9 cellular contexts compared by ENCODE assay signal in genomic region chr12:46523863-46524770, GRCh38.
DNase-seq lines count a peak whose midpoint lies in the region; ATAC-seq, FAIRE-seq and TF ChIP-seq lines count a peak whose summit lies in the region.
"Had no signal": no experiment of that assay in that cellular context is flagged by ENCODE, and none has a peak within 500 bp of the region (broad histone marks: within the 10 kb centered on the region; RNA-seq: fewer than 3 reads in every experiment).

No MANE protein-coding gene starts in this region.

- no peak overlapping the region for H2AK5ac ChIP-seq in neuronal stem cell (ENCODE audit: low read depth, low read length)

- H3K79me1 ChIP-seq in neuronal stem cell (ENCODE audit: low read depth, low read length) = no peaks in the 10 kb centered on the region

- peaks cover 27% of the 10 kb centered on the region for H3K36me3 Mint-ChIP-seq in T-helper 1 cell treated with Interleukin-12 subunit alpha and Interleukin-12 subunit beta and Interleukin-4 antibody, amounts not matched to agents 30 μg/mL and 1 μg/mL, for 36 hours (ENCODE audit: low read depth)
- H3K36me3 Mint-ChIP-seq in central memory CD8-positive, alpha-beta T cell (ENCODE audit: insufficient read depth) = no peaks in the 10 kb centered on the region

- H3K9ac ChIP-seq in neuronal stem cell (ENCODE audit: low read depth, low read length, poor library complexity) = no peak overlapping the region

- H3K36me3 ChIP-seq in neuronal stem cell (replicated peaks in 1 of 2; ENCODE audit: control insufficient read depth in 2 of 2, insufficient read depth in 2 of 2, low read length in 2 of 2) (no peaks in the 10 kb centered on the region), prostate gland (no peaks in the 10 kb centered on the region)

- H3K14ac ChIP-seq in neuronal stem cell (ENCODE audit: low read length) = no peak overlapping the region

- H3K9me3 ChIP-seq in neuronal stem cell (replicated peaks in 1 of 2; ENCODE audit: control insufficient read depth in 2 of 2, insufficient read depth in 1 of 2, low read depth in 1 of 2, low read length in 2 of 2) (no peaks in the 10 kb centered on the region), prostate gland (no peaks in the 10 kb centered on the region)

- no peaks in the 10 kb centered on the region for H3K27me3 Mint-ChIP-seq in T-helper 1 cell treated with Interleukin-12 subunit alpha and Interleukin-12 subunit beta and Interleukin-4 antibody, amounts not matched to agents 30 μg/mL and 1 μg/mL, for 36 hours (ENCODE audit: low read depth)
- no peaks in the 10 kb centered on the region for H3K27me3 Mint-ChIP-seq in central memory CD8-positive, alpha-beta T cell

- H2BK120ac ChIP-seq in neuronal stem cell (ENCODE audit: low read depth, low read length) = no peak overlapping the region

- no peak overlapping the region for H3K4me2 ChIP-seq in neuronal stem cell (ENCODE audit: insufficient read depth, low read length, poor library complexity, severe bottlenecking)

- H3K9me3 Mint-ChIP-seq in T-helper 1 cell treated with Interleukin-12 subunit alpha and Interleukin-12 subunit beta and Interleukin-4 antibody, amounts not matched to agents 30 μg/mL and 1 μg/mL, for 36 hours = peaks cover 23% of the 10 kb centered on the region
- no peaks in the 10 kb centered on the region for H3K9me3 Mint-ChIP-seq in central memory CD8-positive, alpha-beta T cell

- ATAC-seq in GM18907 (IDR thresholded peaks at IDR 0.05; ENCODE audit: unreplicated experiment) (peak; percentile 68), HG03378 (IDR thresholded peaks at IDR 0.05; ENCODE audit: unreplicated experiment) (no peak)
- peak; percentile 43 for ATAC-seq in central memory CD8-positive, alpha-beta T cell (replicated peaks; ENCODE audit: extremely low read depth, poor library complexity, severe bottlenecking)

- H2AFZ ChIP-seq in neuronal stem cell (ENCODE audit: low read length) = peak overlapping the region; percentile 11

- H2BK15ac ChIP-seq in neuronal stem cell (ENCODE audit: low read length) = no peak overlapping the region

- H3K4me1 Mint-ChIP-seq in T-helper 1 cell treated with Interleukin-12 subunit alpha and Interleukin-12 subunit beta and Interleukin-4 antibody, amounts not matched to agents 30 μg/mL and 1 μg/mL, for 36 hours (ENCODE audit: low read depth) = peaks cover 48% of the 10 kb centered on the region
- H3K4me1 Mint-ChIP-seq in central memory CD8-positive, alpha-beta T cell = peaks cover 17% of the 10 kb centered on the region

- TF ChIP-seq CTCF in prostate gland (IDR thresholded peaks at IDR 0.05) = no peak

- no peak overlapping the region for H3K18ac ChIP-seq in neuronal stem cell (ENCODE audit: low read length)

- H3K4me3 ChIP-seq in neuronal stem cell (ENCODE audit: low read length in 2 of 2) (no peak overlapping the region), prostate gland (no peak overlapping the region)

- peak overlapping the region; percentile 97 for H3K27ac Mint-ChIP-seq in T-helper 1 cell treated with Interleukin-12 subunit alpha and Interleukin-12 subunit beta and Interleukin-4 antibody, amounts not matched to agents 30 μg/mL and 1 μg/mL, for 36 hours
- peak overlapping the region; percentile 66 for H3K27ac Mint-ChIP-seq in central memory CD8-positive, alpha-beta T cell (ENCODE audit: low read depth)

- no peak overlapping the region for H3K23ac ChIP-seq in neuronal stem cell (ENCODE audit: low read depth, low read length, poor library complexity)

- H2BK12ac ChIP-seq in neuronal stem cell (ENCODE audit: low read length) = no peak overlapping the region

- DNase-seq in central memory CD8-positive, alpha-beta T cell (ENCODE audit: low spot score in 2 of 2) = no peak
- no peak for DNase-seq in neuronal stem cell (ENCODE audit: low spot score)
- no peak for DNase-seq in NCI-H1436 treated with DMSO at 0.1 percent for 48 hours (lab: John Stamatoyannopoulos, UW)
- DNase-seq in frontal cortex (ENCODE audit: low spot score in 2 of 2) = no peak
- DNase-seq in prostate gland (ENCODE audit: low spot score) = no peak

- H3K27me3 ChIP-seq in neuronal stem cell (ENCODE audit: control insufficient read depth in 3 of 3, insufficient read depth in 3 of 3, low read depth in 1 of 3, low read length in 3 of 3) (peaks cover 0 to 7% (median 0%) of the 10 kb centered on the region in 3 experiments), prostate gland (replicated peaks; ENCODE audit: insufficient read depth) (no peaks in the 10 kb centered on the region)

- FAIRE-seq in frontal cortex (lab: Jason Lieb, UNC) = no peak

- intact Hi-C loops in prostate gland (cut with DNase I) = no loop called here

- H3K4me1 ChIP-seq in neuronal stem cell (ENCODE audit: control insufficient read depth in 2 of 2, insufficient read depth in 1 of 2, low read depth in 1 of 2, low read length in 2 of 2) (peaks cover 0 to 4% of the 10 kb centered on the region in 2 donors), prostate gland (replicated peaks) (no peaks in the 10 kb centered on the region)

- H3K4me3 Mint-ChIP-seq in T-helper 1 cell treated with Interleukin-12 subunit alpha and Interleukin-12 subunit beta and Interleukin-4 antibody, amounts not matched to agents 30 μg/mL and 1 μg/mL, for 36 hours = peak overlapping the region; percentile 78
- H3K4me3 Mint-ChIP-seq in central memory CD8-positive, alpha-beta T cell = peak overlapping the region; percentile 61

- no peak overlapping the region for H4K8ac ChIP-seq in neuronal stem cell (ENCODE audit: low read depth, low read length)

- H2BK5ac ChIP-seq in neuronal stem cell (ENCODE audit: low read length) = no peak overlapping the region

- no peak for TF ChIP-seq POLR2A in prostate gland (IDR thresholded peaks at IDR 0.05)

- no peak overlapping the region for H3K4ac ChIP-seq in neuronal stem cell (ENCODE audit: low read length)

- H4K91ac ChIP-seq in neuronal stem cell (ENCODE audit: low read depth, low read length, poor library complexity) = no peak overlapping the region

- H3K27ac ChIP-seq in neuronal stem cell (replicated peaks; ENCODE audit: low read length) (no peak overlapping the region), prostate gland (peak overlapping the region in 1 of 2 donors; percentile 0)
- H3K27ac ChIP-seq: HL-60 had no signal

- no CpG with 5 or more reads among the region's 10 CpGs for WGBS in neuronal stem cell (ENCODE audit: extremely low coverage in 2 of 2, insufficient read length in 2 of 2, insufficient replicate concordance in 1 of 2), 2 donors
- WGBS in prostate gland = 78% methylated on average over 10 of the region's 10 CpGs
